Comparison of ENCODE assay signal across 9 cellular contexts in genomic region chr2:135874966-135875365, GRCh38. TPM values are rescaled to one million over a fixed set of nuclear protein-coding genes. Genes with fewer than 3 reads are reported as not detected.
DNase-seq lines count a peak whose midpoint lies in the region; ATAC-seq and TF ChIP-seq lines count a peak whose summit lies in the region.
"Had no signal": no experiment of that assay in that cellular context is flagged by ENCODE, and none has a peak within 500 bp of the region (broad histone marks: within the 10 kb centered on the region; RNA-seq: fewer than 3 reads in every experiment).

No MANE protein-coding gene starts in this region.

- POLR2A ChIA-PET in HEK293T (lab: Yijun Ruan, JAX) = interaction anchor here (0.6 to 1.5 kb wide), 3 partner anchors 10 to 29 kb away, joined by 3 read pairs; no protein-coding TSS in a partner anchor

- H3K9me3 Mint-ChIP-seq in activated CD4-positive, alpha-beta T cell treated with anti-CD3 and anti-CD28 coated beads, Interleukin-2, amount 10 ng/mL, durations not matched to agents 24 days and 14 days = no peaks in the 10 kb centered on the region
- no peaks in the 10 kb centered on the region for H3K9me3 Mint-ChIP-seq in stimulated activated memory B cell treated with anti-CD40 and anti-IgM and Interleukin-4, amounts not matched to agents 10 μg/mL and 1 μg/mL and 100 μg/mL, for 72 hours

- no peak overlapping the region for H3K27ac ChIP-seq in WERI-Rb-1

- intact Hi-C loops in activated CD4-positive, alpha-beta T cell treated with anti-CD3 and anti-CD28 coated beads, Interleukin-2, amount 10 ng/mL, durations not matched to agents 24 days and 14 days (cut with micrococcal nuclease) = loop anchor here (1.0 to 2.0 kb wide), 3 partner anchors 55 to 822 kb away; partner anchors contain the start of gene RAB3GAP1

- H3K9me3 ChIP-seq in WERI-Rb-1 (ENCODE audit: severe bottlenecking) = no peaks in the 10 kb centered on the region

- CTCF ChIA-PET in HEK293T (lab: Yijun Ruan, JAX) = interaction anchor here (0.6 kb wide), 1 partner anchor 10 kb away, joined by 3 read pairs; no protein-coding TSS in a partner anchor

- peak overlapping the region; percentile 79 for H3K4me3 ChIP-seq in WERI-Rb-1 (ENCODE audit: low read depth, low read length)
- H3K4me3 ChIP-seq in fibroblast of pulmonary artery (replicated peaks; ENCODE audit: low read depth, low read length) = peak overlapping the region; percentile 74

- DNase-seq in activated CD4-positive, alpha-beta T cell treated with anti-CD3 and anti-CD28 coated beads, Interleukin-2, amount 10 ng/mL, durations not matched to agents 24 days and 14 days = no peak
- DNase-seq in activated CD4-positive, alpha-beta T cell treated with anti-CD3 and anti-CD28 coated beads for 1 hour = no peak
- DNase-seq in WERI-Rb-1 = no peak
- DNase-seq in fibroblast of pulmonary artery (ENCODE audit: low read depth) = no peak
- DNase-seq in NCI-H524 (lab: John Stamatoyannopoulos, UW) = no peak
- DNase-seq in HEK293T (ENCODE audit: extremely low spot score) = no peak
- DNase-seq: NCI-H2107 had no signal

- H3K36me3 Mint-ChIP-seq in activated CD4-positive, alpha-beta T cell treated with anti-CD3 and anti-CD28 coated beads, Interleukin-2, amount 10 ng/mL, durations not matched to agents 24 days and 14 days (ENCODE audit: low read depth) = peaks cover 48% of the 10 kb centered on the region
- H3K36me3 Mint-ChIP-seq in stimulated activated memory B cell treated with anti-CD40 and anti-IgM and Interleukin-4, amounts not matched to agents 10 μg/mL and 1 μg/mL and 100 μg/mL, for 72 hours = peaks cover 29% of the 10 kb centered on the region

- H3K36me3 ChIP-seq in WERI-Rb-1 = peaks cover 51% of the 10 kb centered on the region

- H3K27ac Mint-ChIP-seq in activated CD4-positive, alpha-beta T cell treated with anti-CD3 and anti-CD28 coated beads, Interleukin-2, amount 10 ng/mL, durations not matched to agents 24 days and 14 days = peak overlapping the region; percentile 97
- H3K27ac Mint-ChIP-seq in stimulated activated memory B cell treated with anti-CD40 and anti-IgM and Interleukin-4, amounts not matched to agents 10 μg/mL and 1 μg/mL and 100 μg/mL, for 72 hours = peak overlapping the region; percentile 76

- no peaks in the 10 kb centered on the region for H3K27me3 ChIP-seq in WERI-Rb-1 (ENCODE audit: insufficient read depth, low read depth, severe bottlenecking)

- no peak for ATAC-seq in stimulated activated memory B cell treated with anti-CD40 and anti-IgM and Interleukin-4, amounts not matched to agents 10 μg/mL and 1 μg/mL and 100 μg/mL, for 72 hours
- ATAC-seq in HG02623 (IDR thresholded peaks at IDR 0.05; ENCODE audit: unreplicated experiment) = no peak

- TF ChIP-seq CTCF in WERI-Rb-1 (IDR thresholded peaks at IDR 0.05; ENCODE audit: low read depth, low read length) = no peak
- TF ChIP-seq CTCF in fibroblast of pulmonary artery (IDR thresholded peaks at IDR 0.05; ENCODE audit: low read length, missing control alignments) = no peak

- H3K27me3 Mint-ChIP-seq in activated CD4-positive, alpha-beta T cell treated with anti-CD3 and anti-CD28 coated beads, Interleukin-2, amount 10 ng/mL, durations not matched to agents 24 days and 14 days = no peaks in the 10 kb centered on the region
- H3K27me3 Mint-ChIP-seq in stimulated activated memory B cell treated with anti-CD40 and anti-IgM and Interleukin-4, amounts not matched to agents 10 μg/mL and 1 μg/mL and 100 μg/mL, for 72 hours = no peaks in the 10 kb centered on the region

- peak overlapping the region; percentile 78 for H3K4me3 Mint-ChIP-seq in activated CD4-positive, alpha-beta T cell treated with anti-CD3 and anti-CD28 coated beads, Interleukin-2, amount 10 ng/mL, durations not matched to agents 24 days and 14 days
- peak overlapping the region; percentile 80 for H3K4me3 Mint-ChIP-seq in stimulated activated memory B cell treated with anti-CD40 and anti-IgM and Interleukin-4, amounts not matched to agents 10 μg/mL and 1 μg/mL and 100 μg/mL, for 72 hours

- peaks cover 40% of the 10 kb centered on the region for H3K4me1 Mint-ChIP-seq in activated CD4-positive, alpha-beta T cell treated with anti-CD3 and anti-CD28 coated beads, Interleukin-2, amount 10 ng/mL, durations not matched to agents 24 days and 14 days
- peaks cover 39% of the 10 kb centered on the region for H3K4me1 Mint-ChIP-seq in stimulated activated memory B cell treated with anti-CD40 and anti-IgM and Interleukin-4, amounts not matched to agents 10 μg/mL and 1 μg/mL and 100 μg/mL, for 72 hours

TF ChIP-seq in HEK293T, 16 proteins besides CTCF, POLR2A, EP300 and RAD21:
- no peak for TF ChIP-seq SUZ12 (IDR thresholded peaks at IDR 0.05)
- no peak for TF ChIP-seq CTBP1 (IDR thresholded peaks at IDR 0.05; ENCODE audit: borderline replicate concordance)
- no peak for TF ChIP-seq PKNOX1 (IDR thresholded peaks at IDR 0.05)
- no peak for TF ChIP-seq LEF1 (IDR thresholded peaks at IDR 0.05; ENCODE audit: borderline replicate concordance)
- no peak for TF ChIP-seq FOXK2 (IDR thresholded peaks at IDR 0.05)
- no peak for TF ChIP-seq ELF4 (IDR thresholded peaks at IDR 0.05)
- TF ChIP-seq HDGF (IDR thresholded peaks at IDR 0.05; ENCODE audit: borderline replicate concordance) = no peak
- TF ChIP-seq ZNF384 (IDR thresholded peaks at IDR 0.05) = no peak
- TF ChIP-seq FOXA1 (IDR thresholded peaks at IDR 0.05) = no peak

RNA-seq across cellular contexts. Expression of gene MCM6, which starts 1.3 kb away (rescaled TPM):
- 196 and 197 TPM in 2 replicates for total RNA-seq in activated CD4-positive, alpha-beta T cell treated with anti-CD3 and anti-CD28 coated beads, Interleukin-2, amount 10 ng/mL, durations not matched to agents 24 days and 14 days

RNA-seq across cellular contexts. Expression of gene LCT, which starts 38.0 kb away (rescaled TPM):
- 0.31 and 0.51 TPM in 2 replicates for total RNA-seq in activated CD4-positive, alpha-beta T cell treated with anti-CD3 and anti-CD28 coated beads, Interleukin-2, amount 10 ng/mL, durations not matched to agents 24 days and 14 days
